Comparison of ENCODE assay signal across 8 cellular contexts in the genomic region with DNA sequence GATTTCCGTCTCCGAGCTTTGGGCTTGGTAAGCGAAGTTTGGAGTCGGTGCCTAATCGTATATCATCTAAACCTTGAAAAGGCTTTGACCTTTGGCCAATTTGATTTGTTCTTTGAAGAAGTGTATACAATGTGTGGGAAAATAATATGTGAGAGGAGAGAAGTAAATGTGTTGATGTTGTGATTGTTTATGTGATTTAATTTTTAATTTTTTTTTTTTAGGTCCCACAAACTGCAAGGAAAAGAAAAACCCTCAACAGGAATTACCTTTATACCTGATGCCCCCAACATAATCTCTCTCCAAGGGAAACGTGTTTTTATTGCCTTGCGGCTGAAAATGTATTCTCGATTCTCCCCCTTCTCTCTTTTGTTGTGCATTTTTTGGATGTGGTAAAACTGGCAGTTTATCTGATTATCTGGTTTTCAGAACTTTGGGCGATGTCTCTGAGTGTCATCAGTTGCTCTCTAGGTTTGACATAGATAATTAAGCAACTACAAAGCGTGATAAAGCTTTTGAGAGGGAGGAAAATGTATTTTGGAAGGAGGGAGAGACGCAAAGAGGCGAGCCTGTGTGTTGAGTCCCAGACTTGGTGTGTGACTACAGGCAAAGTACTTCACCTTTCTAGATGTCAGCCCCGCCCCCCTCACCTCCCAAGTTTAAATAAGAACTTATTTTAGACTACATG. TPM values are rescaled to one million over a fixed set of nuclear protein-coding genes. Genes with fewer than 3 reads are reported as not detected.
A peak's percentile ranks its signal among the peaks of the same experiment; 100 is the strongest.
DNase-seq lines count a peak whose midpoint lies in the region; ATAC-seq, FAIRE-seq and TF ChIP-seq lines count a peak whose summit lies in the region.

No MANE protein-coding gene starts in this region.

- intact Hi-C loops in OCI-LY7 (cut with micrococcal nuclease; ENCODE audit: unreplicated experiment) = loop anchor here (2.0 to 10.0 kb wide), 6 partner anchors 50 to 528 kb away; a partner anchor contains a TSS

- peak overlapping the region; percentile 87 for H3K9ac ChIP-seq in adipocyte (ENCODE audit: low read length)
- peak overlapping the region; percentile 85 for H3K9ac ChIP-seq in keratinocyte (ENCODE audit: control insufficient read depth, extremely low read depth, insufficient read depth, low read length)

- TF ChIP-seq CTCF in DOHH2 (IDR thresholded peaks at IDR 0.05; ENCODE audit: low read depth, low read length, poor library complexity, severe bottlenecking) (no peak), OCI-LY7 (conservative IDR thresholded peaks at IDR 0.05; ENCODE audit: low read length) (no peak; the same call in 1 of the 2 replicates), keratinocyte (optimal IDR thresholded peaks at IDR 0.05 in 1 of 3, IDR thresholded peaks at IDR 0.05 in 1 of 3, conservative IDR thresholded peaks at IDR 0.05 in 1 of 3; ENCODE audit: extremely low read depth in 1 of 3, insufficient read depth in 2 of 3, low read length in 3 of 3) (no peak)

- peak; percentile 48 for DNase-seq in OCI-LY7 (ENCODE audit: low spot score)
- no peak for DNase-seq in adipocyte (ENCODE audit: low read depth)
- no peak for DNase-seq in keratinocyte (ENCODE audit: low read depth, low spot score)
- peak; percentile 20 to 24 for DNase-seq in stimulated activated CD4-positive, alpha-beta T cell treated with anti-CD3 and anti-CD28 coated beads, Interleukin-4, amount 100 ng/mL, for 48 hours (ENCODE audit: low read depth in 2 of 2)
- DNase-seq in foreskin melanocyte = no peak

- H3K9me2 ChIP-seq in DOHH2 (replicated peaks; ENCODE audit: control insufficient read depth, low read length) (no peaks in the 10 kb centered on the region), OCI-LY7 (ENCODE audit: insufficient read depth, low read length) (no peaks in the 10 kb centered on the region)

- no peaks in the 10 kb centered on the region for H3K9me1 ChIP-seq in keratinocyte (ENCODE audit: control insufficient read depth, extremely low read depth, insufficient read depth, low read length)

- peak overlapping the region; percentile 83 for H3K27ac ChIP-seq in DOHH2 (ENCODE audit: low read depth, low read length)
- peak overlapping the region; percentile 80 for H3K27ac ChIP-seq in OCI-LY7 (ENCODE audit: low read depth, low read length, poor library complexity, severe bottlenecking)
- peak overlapping the region; percentile 88 for H3K27ac ChIP-seq in keratinocyte (ENCODE audit: control insufficient read depth, insufficient read depth, low read length)

- H2AFZ ChIP-seq in OCI-LY7 (ENCODE audit: low read length) (peak overlapping the region; percentile 69), keratinocyte (ENCODE audit: control insufficient read depth, low read length) (peak overlapping the region; percentile 89)

- CTCF ChIA-PET in OCI-LY7 (lab: Charles Lee; ENCODE audit: unreplicated experiment) = interaction anchor here (0.6 kb wide), 1 partner anchor 48 kb away, joined by 3 read pairs; no protein-coding TSS in a partner anchor

- BruUV-seq in OCI-LY7 (replicated peaks; lab: Mats Ljungman, UMichigan) = TSS peak; percentile 96

- H3K9me3 ChIP-seq in DOHH2 (ENCODE audit: control insufficient read depth, insufficient read depth, low read length) = no peaks in the 10 kb centered on the region
- no peaks in the 10 kb centered on the region for H3K9me3 ChIP-seq in OCI-LY7 (ENCODE audit: low read length)
- H3K9me3 ChIP-seq in adipocyte (ENCODE audit: control insufficient read depth, low read length) = no peaks in the 10 kb centered on the region
- H3K9me3 ChIP-seq in keratinocyte (ENCODE audit: control insufficient read depth, low read depth, low read length) = no peaks in the 10 kb centered on the region

- peaks cover 15% of the 10 kb centered on the region for H4K20me1 ChIP-seq in DOHH2 (ENCODE audit: control insufficient read depth, insufficient read depth, low read depth, low read length)
- peaks cover 23% of the 10 kb centered on the region for H4K20me1 ChIP-seq in OCI-LY7 (ENCODE audit: insufficient read depth, low read length)
- H4K20me1 ChIP-seq in keratinocyte (ENCODE audit: control insufficient read depth, extremely low read depth, insufficient read depth, low read length) = peaks cover 3% of the 10 kb centered on the region

- H3K4me2 ChIP-seq in DOHH2 (ENCODE audit: low read length) = peak overlapping the region; percentile 97
- peak overlapping the region; percentile 96 for H3K4me2 ChIP-seq in OCI-LY7 (ENCODE audit: low read length)
- H3K4me2 ChIP-seq in keratinocyte (ENCODE audit: control insufficient read depth, extremely low read depth, insufficient read depth, low read depth, low read length) = peak overlapping the region; percentile 79

- H3K79me2 ChIP-seq in DOHH2 (ENCODE audit: control insufficient read depth, low read length) = peaks cover 44% of the 10 kb centered on the region
- peaks cover 28% of the 10 kb centered on the region for H3K79me2 ChIP-seq in OCI-LY7 (ENCODE audit: insufficient read depth, low read depth, low read length)
- peaks cover 29% of the 10 kb centered on the region for H3K79me2 ChIP-seq in keratinocyte (ENCODE audit: control insufficient read depth, insufficient read depth, low read length)

- dilution Hi-C loops in keratinocyte (cut with MboI; ENCODE audit: extremely low pct_ligation_motif_present, low sequenced_read_pairs) = no loop called here

- H3K4me1 ChIP-seq in DOHH2 (ENCODE audit: control insufficient read depth, low read length) (peaks cover 27% of the 10 kb centered on the region), OCI-LY7 (ENCODE audit: insufficient read depth, low read length, poor library complexity, severe bottlenecking) (peaks cover 25% of the 10 kb centered on the region), adipocyte (ENCODE audit: control insufficient read depth, insufficient read depth, low read length) (peaks cover 20% of the 10 kb centered on the region), keratinocyte (ENCODE audit: control insufficient read depth, extremely low read depth, insufficient read depth, low read length) (peaks cover 12% of the 10 kb centered on the region)

- H3K27me3 ChIP-seq in DOHH2 (ENCODE audit: control insufficient read depth, low read length) (no peaks in the 10 kb centered on the region), adipocyte (replicated peaks; ENCODE audit: control insufficient read depth, insufficient read depth, low read length) (no peaks in the 10 kb centered on the region), keratinocyte (ENCODE audit: control insufficient read depth, extremely low read depth, insufficient read depth, low read length) (no peaks in the 10 kb centered on the region)

- H3K4me3 ChIP-seq in DOHH2 (ENCODE audit: low read length) (peak overlapping the region; percentile 80), OCI-LY7 (ENCODE audit: low read depth, low read length, poor library complexity, severe bottlenecking) (peak overlapping the region; percentile 69), adipocyte (ENCODE audit: low read length) (peak overlapping the region; percentile 83), keratinocyte (ENCODE audit: control insufficient read depth in 2 of 3, extremely low read depth in 1 of 3, insufficient read depth in 2 of 3, low read depth in 1 of 3, low read length in 3 of 3) (peak overlapping the region; percentile 70 to 83 (median 74))

- no peak for ATAC-seq in HG03354 (IDR thresholded peaks at IDR 0.05; ENCODE audit: poor library complexity, severe bottlenecking, unreplicated experiment)
- no peak for ATAC-seq in GM21576 (IDR thresholded peaks at IDR 0.05; ENCODE audit: unreplicated experiment)

- FAIRE-seq in keratinocyte (lab: Jason Lieb, UNC) = peak; percentile 34

- H3K36me3 ChIP-seq in DOHH2 (ENCODE audit: control insufficient read depth, low read length) = peaks cover 28% of the 10 kb centered on the region
- H3K36me3 ChIP-seq in OCI-LY7 (ENCODE audit: insufficient read depth, low read length) = no peaks in the 10 kb centered on the region
- no peaks in the 10 kb centered on the region for H3K36me3 ChIP-seq in adipocyte (ENCODE audit: control insufficient read depth, insufficient read depth, low read length, severe bottlenecking)
- no peaks in the 10 kb centered on the region for H3K36me3 ChIP-seq in keratinocyte (ENCODE audit: control insufficient read depth in 2 of 2, extremely low read depth in 1 of 2, insufficient read depth in 2 of 2, low read length in 2 of 2)

- POLR2A ChIA-PET in OCI-LY7 (lab: Charles Lee) = interaction anchor here (0.5 to 1.8 kb wide), 17 partner anchors 9 to 1628 kb away, joined by 3 to 5 read pairs (median 3); a partner anchor contains a TSS

- H3F3A ChIP-seq in DOHH2 (ENCODE audit: control insufficient read depth, insufficient read depth) = peaks cover 8% of the 10 kb centered on the region; the same call in 1 of the 2 replicates

RNA-seq across cellular contexts. Expression of a gene that starts 0.9 kb away (rescaled TPM):
- 24.7 and 31.9 TPM in 2 replicates for total RNA-seq in OCI-LY7 (2014; rRNA removed; shearing (Covaris generic))
- 72.4 and 73.2 TPM in 2 replicates for total RNA-seq in OCI-LY7 (2022)
- 24.7 to 45.5 TPM (median 32.6 TPM) in 3 replicates for polyA plus RNA-seq in keratinocyte
- 58.6 TPM for polyA plus RNA-seq in keratinocyte (2011; ENCODE audit: low read depth)
- polyA plus RNA-seq in keratinocyte (2011; cell fraction: cytosol; rRNA removed) = 18.2 and 49.9 TPM in 2 replicates
- polyA plus RNA-seq in keratinocyte (2011; cell fraction: nucleus; rRNA removed) = 79.5 and 89.5 TPM in 2 replicates
- polyA plus RNA-seq in keratinocyte (2012; ENCODE audit: low replicate concordance) = 27.8 and 32.3 TPM in 2 replicates
- polyA minus RNA-seq in keratinocyte = 42.8 to 94.8 TPM (median 58.8 TPM) in 3 replicates
- polyA minus RNA-seq in keratinocyte (2011; cell fraction: cytosol; rRNA and poly(A)+ RNA removed) = 15.2 TPM
- 46.1 and 91.9 TPM in 2 replicates for polyA minus RNA-seq in keratinocyte (2011; cell fraction: nucleus; rRNA and poly(A)+ RNA removed)

Comparison
In these comparisons a context has a peak if more than half of its experiments do, and no peak if none do; other contexts are left out.
1. DNase-seq: peak in OCI-LY7 (single experiment) and stimulated activated CD4-positive, alpha-beta T cell treated with anti-CD3 and anti-CD28 coated beads, Interleukin-4, amount 100 ng/mL, for 48 hours (2 of 2); none in adipocyte (single experiment), keratinocyte (single experiment) and foreskin melanocyte (single experiment).
2. Peak in every context shown above with its lines, with median percentiles within 50 percentile points of each other: H3K27ac ChIP-seq, H3K4me2 ChIP-seq and H3K4me3 ChIP-seq.